Comparison of ENCODE assay signal across 1 cellular context in the genomic region with DNA sequence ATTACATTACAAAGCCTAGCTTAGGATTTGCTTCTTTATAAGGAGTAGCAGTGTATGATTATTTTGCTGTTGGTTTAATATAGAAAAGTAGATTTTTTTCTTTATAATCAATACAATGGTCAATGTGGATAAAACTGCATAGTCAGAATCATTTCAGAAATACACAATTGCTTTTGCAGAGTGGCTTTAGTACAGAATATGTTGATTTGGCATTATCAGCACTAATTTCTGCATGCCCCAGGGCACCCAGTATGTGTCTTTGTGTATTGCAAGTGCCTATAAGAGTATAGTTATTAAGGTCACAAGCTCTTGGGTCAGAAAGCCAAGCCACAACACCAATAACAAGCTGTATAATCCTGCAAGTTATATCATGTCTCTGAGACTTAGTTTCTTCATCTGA.
TF ChIP-seq lines count a peak whose summit lies in the region.

No MANE protein-coding gene starts in this region.

TF ChIP-seq in HepG2, 621 proteins besides CTCF, POLR2A, EP300 and RAD21 (continued from another document):
- TF ChIP-seq, protein P1, sequence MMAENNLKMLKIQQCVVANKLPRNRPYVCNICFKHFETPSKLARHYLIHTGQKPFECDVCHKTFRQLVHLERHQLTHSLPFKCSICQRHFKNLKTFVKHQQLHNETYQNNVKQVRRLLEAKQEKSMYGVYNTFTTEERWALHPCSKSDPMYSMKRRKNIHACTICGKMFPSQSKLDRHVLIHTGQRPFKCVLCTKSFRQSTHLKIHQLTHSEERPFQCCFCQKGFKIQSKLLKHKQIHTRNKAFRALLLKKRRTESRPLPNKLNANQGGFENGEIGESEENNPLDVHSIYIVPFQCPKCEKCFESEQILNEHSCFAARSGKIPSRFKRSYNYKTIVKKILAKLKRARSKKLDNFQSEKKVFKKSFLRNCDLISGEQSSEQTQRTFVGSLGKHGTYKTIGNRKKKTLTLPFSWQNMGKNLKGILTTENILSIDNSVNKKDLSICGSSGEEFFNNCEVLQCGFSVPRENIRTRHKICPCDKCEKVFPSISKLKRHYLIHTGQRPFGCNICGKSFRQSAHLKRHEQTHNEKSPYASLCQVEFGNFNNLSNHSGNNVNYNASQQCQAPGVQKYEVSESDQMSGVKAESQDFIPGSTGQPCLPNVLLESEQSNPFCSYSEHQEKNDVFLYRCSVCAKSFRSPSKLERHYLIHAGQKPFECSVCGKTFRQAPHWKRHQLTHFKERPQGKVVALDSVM (CRISPR knock-in tag; IDR thresholded peaks at IDR 0.05), result no peak
- TF ChIP-seq RARG (CRISPR knock-in tag; IDR thresholded peaks at IDR 0.05; ENCODE audit: low read depth) (no peak), MAFK (conservative IDR thresholded peaks at IDR 0.05 in 1 of 2, IDR thresholded peaks at IDR 0.05 in 1 of 2; ENCODE audit: low read length in 2 of 2) (peak; percentile 52 to 69)
